ENCODE assay signal across 27 cellular contexts in the genomic region with DNA sequence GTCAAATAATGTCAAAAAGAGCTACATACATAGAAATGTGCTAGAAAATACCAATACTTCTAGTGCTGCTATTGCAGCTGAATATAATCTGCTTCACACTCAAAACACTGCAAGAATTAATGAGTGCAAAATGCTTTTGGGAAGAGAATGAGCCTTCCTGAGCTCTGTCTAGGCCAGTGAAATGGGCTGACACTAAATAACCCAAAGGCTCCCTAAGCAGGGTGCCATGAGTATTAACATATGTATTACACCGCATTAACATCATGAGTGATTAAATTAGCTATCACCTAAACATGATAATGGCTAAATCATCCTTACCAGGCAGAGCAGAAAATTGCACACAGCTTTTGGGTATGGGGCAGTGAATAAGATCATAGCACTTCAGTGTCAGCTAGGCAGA.
"Had no signal": no experiment of that assay in that cellular context is flagged by ENCODE, and none has a peak within 500 bp of the region (broad histone marks: within the 10 kb centered on the region; RNA-seq: fewer than 3 reads in every experiment).

No MANE protein-coding gene starts in this region.

- H3K4me1 Mint-ChIP-seq: stimulated activated effector memory CD8-positive, alpha-beta T cell treated with anti-CD3 and anti-CD28 coated beads, Interleukin-12 subunit alpha, Interleukin-12 subunit beta, amount 100 ng/mL, for 72 hours; stimulated activated memory B cell treated with anti-CD40 and anti-IgM and Interleukin-4, amounts not matched to agents 10 μg/mL and 1 μg/mL and 100 μg/mL, for 72 hours; stimulated activated naive B cell treated with anti-CD40 and anti-IgM and Interleukin-4, amounts not matched to agents 10 μg/mL and 1 μg/mL and 100 μg/mL, for 72 hours; stimulated activated naive CD8-positive, alpha-beta T cell treated with anti-CD3 and anti-CD28 coated beads, Interleukin-15, amount 100 ng/mL, for 72 hours had no signal

- H3K4me1 ChIP-seq: stomach, suprapubic skin, testis, tibial artery, tibial nerve, transverse colon, upper lobe of left lung, upper lobe of right lung, uterus, vagina had no signal

- H3K9me3 Mint-ChIP-seq: stimulated activated effector memory CD8-positive, alpha-beta T cell treated with anti-CD3 and anti-CD28 coated beads, Interleukin-12 subunit alpha, Interleukin-12 subunit beta, amount 100 ng/mL, for 72 hours; stimulated activated memory B cell treated with anti-CD40 and anti-IgM and Interleukin-4, amounts not matched to agents 10 μg/mL and 1 μg/mL and 100 μg/mL, for 72 hours; stimulated activated naive CD8-positive, alpha-beta T cell treated with anti-CD3 and anti-CD28 coated beads, Interleukin-15, amount 100 ng/mL, for 72 hours; stimulated activated naive CD8-positive, alpha-beta T cell treated with anti-CD3 and anti-CD28 coated beads, Interleukin-15, Interleukin-2, amounts not matched to agents 100 ng/mL and 50 ng/mL, for 24 hours; type B pancreatic cell had no signal

- H3K4me3 ChIP-seq: stomach, suprapubic skin, testis, thoracic aorta, thyroid gland, tibial artery, tibial nerve, transverse colon, upper lobe of left lung, upper lobe of right lung, uterus, vagina had no signal

- H3K27ac Mint-ChIP-seq: stimulated activated effector memory CD8-positive, alpha-beta T cell treated with anti-CD3 and anti-CD28 coated beads, Interleukin-12 subunit alpha, Interleukin-12 subunit beta, amount 100 ng/mL, for 72 hours; stimulated activated memory B cell treated with anti-CD40 and anti-IgM and Interleukin-4, amounts not matched to agents 10 μg/mL and 1 μg/mL and 100 μg/mL, for 72 hours; stimulated activated naive B cell treated with anti-CD40 and anti-IgM and Interleukin-4, amounts not matched to agents 10 μg/mL and 1 μg/mL and 100 μg/mL, for 72 hours; stimulated activated naive CD8-positive, alpha-beta T cell treated with anti-CD3 and anti-CD28 coated beads, Interleukin-15, amount 100 ng/mL, for 72 hours; stimulated activated naive CD8-positive, alpha-beta T cell treated with anti-CD3 and anti-CD28 coated beads, Interleukin-15, Interleukin-2, amounts not matched to agents 100 ng/mL and 50 ng/mL, for 24 hours; type B pancreatic cell had no signal

- H3K4me3 Mint-ChIP-seq: stimulated activated effector memory CD8-positive, alpha-beta T cell treated with anti-CD3 and anti-CD28 coated beads, Interleukin-12 subunit alpha, Interleukin-12 subunit beta, amount 100 ng/mL, for 72 hours; stimulated activated memory B cell treated with anti-CD40 and anti-IgM and Interleukin-4, amounts not matched to agents 10 μg/mL and 1 μg/mL and 100 μg/mL, for 72 hours; stimulated activated naive B cell treated with anti-CD40 and anti-IgM and Interleukin-4, amounts not matched to agents 10 μg/mL and 1 μg/mL and 100 μg/mL, for 72 hours; stimulated activated naive CD8-positive, alpha-beta T cell treated with anti-CD3 and anti-CD28 coated beads, Interleukin-15, amount 100 ng/mL, for 72 hours; stimulated activated naive CD8-positive, alpha-beta T cell treated with anti-CD3 and anti-CD28 coated beads, Interleukin-15, Interleukin-2, amounts not matched to agents 100 ng/mL and 50 ng/mL, for 24 hours; type B pancreatic cell had no signal

- DNase-seq: stimulated activated CD4-positive, alpha-beta T cell treated with anti-CD3 and anti-CD28 coated beads, Interleukin-2, amount 100 ng/mL, for 48 hours; stimulated activated CD4-positive, alpha-beta T cell treated with anti-CD3 and anti-CD28 coated beads, Interleukin-4, amount 100 ng/mL, for 1 hour; stimulated activated CD4-positive, alpha-beta T cell treated with anti-CD3 and anti-CD28 coated beads, Interleukin-4, amount 100 ng/mL, for 4 hours; stimulated activated CD8-positive, alpha-beta memory T cell treated with anti-CD3 and anti-CD28 coated beads, Interleukin-4, amount 100 ng/mL, for 48 hours; stimulated activated naive B cell treated with anti-CD40 and anti-IgM and Interleukin-4, amounts not matched to agents 10 μg/mL and 1 μg/mL and 100 μg/mL, for 72 hours; stimulated activated naive CD4-positive, alpha-beta T cell; stimulated activated naive CD4-positive, alpha-beta T cell treated with Interleukin-2 at 50 U/mL for 16 hours; stimulated activated naive CD8-positive, alpha-beta T cell treated with anti-CD3 and anti-CD28 coated beads, Interleukin-15, amount 100 ng/mL, for 72 hours; stimulated activated naive CD8-positive, alpha-beta T cell treated with anti-CD3 and anti-CD28 coated beads, Interleukin-15, Interleukin-2, amounts not matched to agents 100 U/mL and 50 U/mL, for 24 hours; stomach; substantia nigra; testis; thyroid gland; tibial artery; transverse colon; trophoblast cell; upper lobe of left lung; upper lobe of right lung; uterus had no signal

- H3K36me3 ChIP-seq: stomach, suprapubic skin, thoracic aorta, thyroid gland, tibial artery, tibial nerve, transverse colon, upper lobe of left lung, upper lobe of right lung, uterus, vagina had no signal

- ATAC-seq: stimulated activated effector memory CD8-positive, alpha-beta T cell treated with anti-CD3 and anti-CD28 coated beads, Interleukin-12 subunit alpha, Interleukin-12 subunit beta, amount 100 ng/mL, for 72 hours; stimulated activated memory B cell treated with anti-CD40 and anti-IgM and Interleukin-4, amounts not matched to agents 10 μg/mL and 1 μg/mL and 100 μg/mL, for 72 hours; stimulated activated naive B cell treated with anti-CD40 and anti-IgM and Interleukin-4, amounts not matched to agents 10 μg/mL and 1 μg/mL and 100 μg/mL, for 72 hours; stimulated activated naive CD8-positive, alpha-beta T cell treated with anti-CD3 and anti-CD28 coated beads, Interleukin-15, amount 100 ng/mL, for 72 hours; stimulated activated naive CD8-positive, alpha-beta T cell treated with anti-CD3 and anti-CD28 coated beads, Interleukin-15, Interleukin-2, amounts not matched to agents 100 U/mL and 50 U/mL, for 24 hours; upper lobe of right lung had no signal

- H3K27ac ChIP-seq: stomach, suprapubic skin, testis, thoracic aorta, tibial artery, tibial nerve, transverse colon, upper lobe of left lung, upper lobe of right lung, uterus, vagina had no signal

- H3K27me3 ChIP-seq: stomach, suprapubic skin, testis, thyroid gland, tibial artery, tibial nerve, transverse colon, upper lobe of left lung, upper lobe of right lung, uterus, vagina had no signal

- H3K36me3 Mint-ChIP-seq: stimulated activated effector memory CD8-positive, alpha-beta T cell treated with anti-CD3 and anti-CD28 coated beads, Interleukin-12 subunit alpha, Interleukin-12 subunit beta, amount 100 ng/mL, for 72 hours; stimulated activated memory B cell treated with anti-CD40 and anti-IgM and Interleukin-4, amounts not matched to agents 10 μg/mL and 1 μg/mL and 100 μg/mL, for 72 hours; stimulated activated naive B cell treated with anti-CD40 and anti-IgM and Interleukin-4, amounts not matched to agents 10 μg/mL and 1 μg/mL and 100 μg/mL, for 72 hours; type B pancreatic cell had no signal

- H3K9me3 ChIP-seq: stomach, suprapubic skin, testis, thoracic aorta, thyroid gland, tibial artery, tibial nerve, transverse colon, upper lobe of left lung, upper lobe of right lung, uterus, vagina had no signal

- H3K27me3 Mint-ChIP-seq: stimulated activated memory B cell treated with anti-CD40 and anti-IgM and Interleukin-4, amounts not matched to agents 10 μg/mL and 1 μg/mL and 100 μg/mL, for 72 hours; stimulated activated naive B cell treated with anti-CD40 and anti-IgM and Interleukin-4, amounts not matched to agents 10 μg/mL and 1 μg/mL and 100 μg/mL, for 72 hours; stimulated activated naive CD8-positive, alpha-beta T cell treated with anti-CD3 and anti-CD28 coated beads, Interleukin-15, amount 100 ng/mL, for 72 hours; stimulated activated naive CD8-positive, alpha-beta T cell treated with anti-CD3 and anti-CD28 coated beads, Interleukin-15, Interleukin-2, amounts not matched to agents 100 ng/mL and 50 ng/mL, for 24 hours; type B pancreatic cell had no signal
